In the genomic region with DNA sequence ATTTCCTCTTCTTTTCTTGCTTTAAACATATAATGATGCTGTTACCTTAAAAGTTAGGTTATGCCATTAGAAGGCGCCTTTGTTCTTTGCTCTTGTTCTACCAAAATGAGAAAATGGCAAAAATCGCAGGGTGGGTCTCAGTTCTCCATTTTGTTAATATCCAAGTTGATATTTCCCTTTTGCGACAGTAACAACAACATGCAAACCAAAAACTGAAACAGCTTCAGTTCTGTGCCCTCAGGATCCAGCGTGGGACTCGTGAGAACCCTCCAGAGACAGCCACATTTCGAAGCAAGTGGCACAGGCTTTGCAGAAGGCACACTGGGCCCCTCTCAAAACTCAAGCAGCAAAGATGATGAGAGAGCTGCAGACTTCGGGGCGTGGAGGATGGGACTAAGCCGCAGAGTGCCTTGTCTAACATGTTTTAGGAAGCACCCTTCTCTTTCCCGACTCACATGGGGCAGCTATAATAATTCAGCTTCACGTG, we compare ENCODE assay signal across 9 cellular contexts. TPM values are rescaled to one million over a fixed set of nuclear protein-coding genes. Genes with fewer than 3 reads are reported as not detected.
A peak's percentile ranks its signal among the peaks of the same experiment; 100 is the strongest.
DNase-seq lines count a peak whose midpoint lies in the region; ATAC-seq and TF ChIP-seq lines count a peak whose summit lies in the region.
"Had no signal": no experiment of that assay in that cellular context is flagged by ENCODE, and none has a peak within 500 bp of the region (broad histone marks: within the 10 kb centered on the region; RNA-seq: fewer than 3 reads in every experiment).

No MANE protein-coding gene starts in this region.

- H3K9me3 ChIP-seq in OCI-LY7 (ENCODE audit: low read length) (no peaks in the 10 kb centered on the region), gastroesophageal sphincter (no peaks in the 10 kb centered on the region)

- H3K79me2 ChIP-seq in OCI-LY7 (ENCODE audit: insufficient read depth, low read depth, low read length) = no peaks in the 10 kb centered on the region

- no peaks in the 10 kb centered on the region for H4K20me1 ChIP-seq in OCI-LY7 (ENCODE audit: insufficient read depth, low read length)

- H3K4me1 ChIP-seq in OCI-LY7 (ENCODE audit: insufficient read depth, low read length, poor library complexity, severe bottlenecking) (peaks cover 47% of the 10 kb centered on the region), gastroesophageal sphincter (peaks cover 0 to 24% (median 4%) of the 10 kb centered on the region in 3 donors)

- CTCF ChIA-PET in OCI-LY7 (lab: Charles Lee; ENCODE audit: unreplicated experiment) = interaction anchor here (0.6 to 1.4 kb wide), 2 partner anchors 58 to 62 kb away, joined by 3 to 5 read pairs; no protein-coding TSS in a partner anchor

- peak overlapping the region; percentile 20 for H3K27ac ChIP-seq in OCI-LY7 (ENCODE audit: low read depth, low read length, poor library complexity, severe bottlenecking)
- H3K27ac ChIP-seq in gastroesophageal sphincter = peak overlapping the region in 3 of 4 donors; percentile 6 to 75 (median 50)

- intact Hi-C loops in OCI-LY7 (cut with micrococcal nuclease; ENCODE audit: unreplicated experiment) = loop anchor here (2.0 kb wide), 1 partner anchor 52 kb away; no protein-coding TSS in a partner anchor

- H3K36me3 ChIP-seq in OCI-LY7 (ENCODE audit: insufficient read depth, low read length) (no peaks in the 10 kb centered on the region), gastroesophageal sphincter (no peaks in the 10 kb centered on the region)

- no TSS peak for BruUV-seq in OCI-LY7 (replicated peaks; lab: Mats Ljungman, UMichigan)

- POLR2A ChIA-PET in OCI-LY7 (lab: Charles Lee) = interaction anchor here (0.8 to 0.9 kb wide), 2 partner anchors 9 to 23 kb away, joined by 4 to 5 read pairs; no protein-coding TSS in a partner anchor

- TF ChIP-seq EP300 in gastroesophageal sphincter (IDR thresholded peaks at IDR 0.05) = no peak

- H3K4me3 ChIP-seq in OCI-LY7 (ENCODE audit: low read depth, low read length, poor library complexity, severe bottlenecking) = peak overlapping the region; percentile 34
- H3K4me3 ChIP-seq in gastroesophageal sphincter = no peak overlapping the region

- H3K4me2 ChIP-seq in OCI-LY7 (ENCODE audit: low read length) = peak overlapping the region; percentile 57

- H3K27ac Mint-ChIP-seq in T-helper 1 cell treated with Interleukin-12 subunit alpha and Interleukin-12 subunit beta and Interleukin-4 antibody, amounts not matched to agents 30 μg/mL and 1 μg/mL, for 36 hours = no peak overlapping the region

- WGBS in gastroesophageal sphincter (ENCODE audit: low coverage in 1 of 2), 2 donors = 77 to 82% methylated on average over 10 to 11 of the region's 11 CpGs

- DNase-seq in T-helper 1 cell (no peak), OCI-LY7 (ENCODE audit: low spot score) (no peak), NCI-H2171 (lab: John Stamatoyannopoulos, UW) (no peak), NCI-H82 treated with DMSO at 0.1 percent for 48 hours (lab: John Stamatoyannopoulos, UW; ENCODE audit: unreplicated experiment) (no peak)
- DNase-seq in stimulated activated CD8-positive, alpha-beta memory T cell treated with anti-CD3 and anti-CD28 coated beads, Interleukin-4, amount 100 ng/mL, for 48 hours = peak; percentile 58
- DNase-seq in activated CD4-positive, CD25-positive, alpha-beta regulatory T cell (lab: John Stamatoyannopoulos, UW) = no peak

- peak; percentile 6 for ATAC-seq in gastroesophageal sphincter

- H3K9me2 ChIP-seq in OCI-LY7 (ENCODE audit: insufficient read depth, low read length) = no peaks in the 10 kb centered on the region

- TF ChIP-seq POLR2A in gastroesophageal sphincter (IDR thresholded peaks at IDR 0.05) = no peak

- H3K4me3 Mint-ChIP-seq in T-helper 1 cell treated with Interleukin-12 subunit alpha and Interleukin-12 subunit beta and Interleukin-4 antibody, amounts not matched to agents 30 μg/mL and 1 μg/mL, for 36 hours = peak overlapping the region; percentile 72

- peaks cover 35% of the 10 kb centered on the region for H3K4me1 Mint-ChIP-seq in T-helper 1 cell treated with Interleukin-12 subunit alpha and Interleukin-12 subunit beta and Interleukin-4 antibody, amounts not matched to agents 30 μg/mL and 1 μg/mL, for 36 hours (ENCODE audit: low read depth)

- peaks cover 7% of the 10 kb centered on the region for H3K27me3 ChIP-seq in gastroesophageal sphincter

- peak overlapping the region; percentile 95 for H2AFZ ChIP-seq in OCI-LY7 (ENCODE audit: low read length)

- H3K9me3 Mint-ChIP-seq in T-helper 1 cell treated with Interleukin-12 subunit alpha and Interleukin-12 subunit beta and Interleukin-4 antibody, amounts not matched to agents 30 μg/mL and 1 μg/mL, for 36 hours = no peaks in the 10 kb centered on the region

- no peaks in the 10 kb centered on the region for H3K27me3 Mint-ChIP-seq in T-helper 1 cell treated with Interleukin-12 subunit alpha and Interleukin-12 subunit beta and Interleukin-4 antibody, amounts not matched to agents 30 μg/mL and 1 μg/mL, for 36 hours (ENCODE audit: low read depth)

- H3K36me3 Mint-ChIP-seq in T-helper 1 cell treated with Interleukin-12 subunit alpha and Interleukin-12 subunit beta and Interleukin-4 antibody, amounts not matched to agents 30 μg/mL and 1 μg/mL, for 36 hours (ENCODE audit: low read depth) = peaks cover 2% of the 10 kb centered on the region

- TF ChIP-seq CTCF in OCI-LY7 (conservative IDR thresholded peaks at IDR 0.05; ENCODE audit: low read length) (no peak), gastroesophageal sphincter (IDR thresholded peaks at IDR 0.05) (no peak)

RNA-seq across cellular contexts. Expression of a gene that starts 33.0 kb away (rescaled TPM):
- total RNA-seq in OCI-LY7 (2014; rRNA removed; shearing (Covaris generic)) = not detected in 2 replicates
- 2.6 and 3.1 TPM in 2 replicates for total RNA-seq in OCI-LY7 (2022)
- 10 to 100 TPM in 1 of 4 donors, 1 to 10 TPM in 3; 5.5 to 17.0 (median 8.3) TPM for total RNA-seq in gastroesophageal sphincter

RNA-seq across cellular contexts. Expression of a gene that starts 58.6 kb away (rescaled TPM):
- total RNA-seq in OCI-LY7 (2014; rRNA removed; shearing (Covaris generic)) = not detected in 2 replicates
- total RNA-seq in OCI-LY7 (2022) (not detected in 2 replicates), gastroesophageal sphincter (10 to 100 TPM; 38.0 to 78.3 (median 66.6) TPM)
- total RNA-seq: RPMI7951 had no signal

Comparison
In these comparisons a context has a peak if more than half of its experiments do, and no peak if none do; other contexts are left out.
1. RNA of a gene that starts 58.6 kb away (total RNA-seq): 38.0 to 78.3 TPM in gastroesophageal sphincter; not detected in OCI-LY7; every median in the first group is over 10 times any median in the second.